1 cellular context compared by ENCODE assay signal in genomic region chr4:116866116-116866515, GRCh38.
TF ChIP-seq lines count a peak whose summit lies in the region.

No MANE protein-coding gene starts in this region.

TF ChIP-seq in GM23338, 12 proteins besides CTCF, POLR2A, EP300 and RAD21 (continued from another document):
- TF ChIP-seq REST (IDR thresholded peaks at IDR 0.05; ENCODE audit: unreplicated experiment) = no peak
- TF ChIP-seq ZNF462 (CRISPR knock-in tag; IDR thresholded peaks at IDR 0.05) = no peak
